ENCODE assay signal across 7 cellular contexts in genomic region chr22:42367980-42368378, GRCh38.
A peak's percentile ranks its signal among the peaks of the same experiment; 100 is the strongest.
DNase-seq lines count a peak whose midpoint lies in the region; ATAC-seq, FAIRE-seq and TF ChIP-seq lines count a peak whose summit lies in the region.

No MANE protein-coding gene starts in this region.

- no peaks in the 10 kb centered on the region for H3K79me2 ChIP-seq in GM23248 (ENCODE audit: insufficient read depth)
- H3K79me2 ChIP-seq in PC-3 (ENCODE audit: low read length) = no peaks in the 10 kb centered on the region

- peaks cover 45% of the 10 kb centered on the region for H3K27me3 ChIP-seq in GM23248 (replicated peaks; ENCODE audit: insufficient read depth)
- H3K27me3 ChIP-seq in PC-3 (ENCODE audit: low read length) = peaks cover 13% of the 10 kb centered on the region; the same call in 1 of the 2 replicates
- peaks cover 0 to 35% (median 4%) of the 10 kb centered on the region in 3 donors for H3K27me3 ChIP-seq in psoas muscle (ENCODE audit: insufficient read depth in 3 of 3, low read length in 2 of 3)

- H3K4me3 ChIP-seq in GM23248 (no peak overlapping the region), PC-3 (ENCODE audit: low read length) (peak overlapping the region; percentile 71), foreskin fibroblast (ENCODE audit: low read depth in 1 of 2, low read length in 2 of 2) (peak overlapping the region; percentile 48 to 86), psoas muscle (peak overlapping the region; percentile 74)

- H3K36me3 ChIP-seq in GM23248 (ENCODE audit: low read depth) (no peaks in the 10 kb centered on the region), PC-3 (ENCODE audit: low read depth, low read length) (no peaks in the 10 kb centered on the region), psoas muscle (ENCODE audit: insufficient read depth in 1 of 2, low read depth in 1 of 2) (no peaks in the 10 kb centered on the region)

- no peak for ATAC-seq in PC-3
- ATAC-seq in psoas muscle = no peak
- ATAC-seq in GM21360 (IDR thresholded peaks at IDR 0.05; ENCODE audit: unreplicated experiment) = no peak

- CTCF ChIA-PET in PC-3 (lab: Charles Lee) = interaction anchor here (0.9 to 1.2 kb wide), 2 partner anchors 76 kb away, joined by 3 to 5 read pairs; no protein-coding TSS in a partner anchor

- no peak overlapping the region for H3K9ac ChIP-seq in GM23248
- no peak overlapping the region for H3K9ac ChIP-seq in PC-3 (ENCODE audit: low read length)

- no peaks in the 10 kb centered on the region for H3K9me2 ChIP-seq in GM23248 (ENCODE audit: insufficient read depth)
- H3K9me2 ChIP-seq in PC-3 (replicated peaks; ENCODE audit: low read length) = no peaks in the 10 kb centered on the region

- DNase-seq in GM23248 = peak; percentile 14
- peak; percentile 4 for DNase-seq in PC-3
- no peak for DNase-seq in foreskin fibroblast
- DNase-seq in psoas muscle = peak in 1 of 2 donors; percentile 37
- no peak for DNase-seq in GM12891 (ENCODE audit: insufficient read length, low spot score)
- no peak for DNase-seq in OCI-M1 (lab: John Stamatoyannopoulos, UW)

- POLR2A ChIA-PET in PC-3 (lab: Charles Lee; ENCODE audit: unreplicated experiment) = no interaction called here

- H3K27ac ChIP-seq in GM23248 (no peak overlapping the region), PC-3 (ENCODE audit: low read length) (no peak overlapping the region), psoas muscle (no peak overlapping the region)

- WGBS in GM23248 (ENCODE audit: low coverage in 1 of 2, low lambda C conversion rate in 2 of 2, missing lambda C conversion rate in 2 of 2), 2 experiments = 3 to 5% methylated on average over 11 of the region's 11 CpGs
- 15 to 16% (median 16%) methylated on average over 11 of the region's 11 CpGs for WGBS in psoas muscle, 3 donors

- no peak for FAIRE-seq in GM12891 (lab: Jason Lieb, UNC)

- H3K4me2 ChIP-seq in GM23248 (ENCODE audit: unreplicated experiment) (peak overlapping the region; percentile 77), PC-3 (ENCODE audit: low read length) (peak overlapping the region; percentile 93)

- in situ Hi-C loops in GM23248 (cut with MboI) = no loop called here

- H3F3A ChIP-seq in GM23248 (ENCODE audit: insufficient read depth) (no peaks in the 10 kb centered on the region; the same call in 1 of the 2 replicates), PC-3 (ENCODE audit: low read length, unreplicated experiment) (no peaks in the 10 kb centered on the region)

- H3K9me3 ChIP-seq in GM23248 (ENCODE audit: low read depth) = no peaks in the 10 kb centered on the region
- H3K9me3 ChIP-seq in PC-3 (ENCODE audit: low read length) = no peaks in the 10 kb centered on the region
- no peaks in the 10 kb centered on the region for H3K9me3 ChIP-seq in psoas muscle

- peaks cover 16% of the 10 kb centered on the region for H3K4me1 ChIP-seq in GM23248 (ENCODE audit: insufficient read depth)
- peaks cover 11% of the 10 kb centered on the region for H3K4me1 ChIP-seq in PC-3 (ENCODE audit: insufficient read depth, low read length)
- peaks cover 14% of the 10 kb centered on the region for H3K4me1 ChIP-seq in psoas muscle

- H2AFZ ChIP-seq in GM23248 (no peak overlapping the region), PC-3 (ENCODE audit: low read length) (peak overlapping the region; percentile 87)

- TF ChIP-seq CTCF in PC-3 (conservative IDR thresholded peaks at IDR 0.05; ENCODE audit: low read depth, low read length) (no peak), foreskin fibroblast (IDR thresholded peaks at IDR 0.05; ENCODE audit: low read depth, low read length) (no peak), psoas muscle (IDR thresholded peaks at IDR 0.05) (no peak)

- BruUV-seq in PC-3 (replicated peaks; lab: Mats Ljungman, UMichigan) = no TSS peak

- intact Hi-C loops in PC-3 (cut with micrococcal nuclease) (no loop called here), psoas muscle (cut with DNase I) (no loop called here)

- TF ChIP-seq POLR2A in GM12891 (IDR thresholded peaks at IDR 0.05; ENCODE audit: low read depth, low read length) = no peak

- H4K20me1 ChIP-seq in GM23248 (ENCODE audit: insufficient read depth) = no peaks in the 10 kb centered on the region
- no peaks in the 10 kb centered on the region for H4K20me1 ChIP-seq in PC-3 (ENCODE audit: low read length)

TF ChIP-seq in GM12891, 5 proteins besides CTCF, POLR2A, EP300 and RAD21:
- no peak for TF ChIP-seq POLR2AphosphoS5 (IDR thresholded peaks at IDR 0.05; ENCODE audit: low read depth, low read length)
- no peak for TF ChIP-seq SPI1 (IDR thresholded peaks at IDR 0.05; ENCODE audit: low read depth, low read length)
- no peak for TF ChIP-seq PAX5 (IDR thresholded peaks at IDR 0.05; ENCODE audit: insufficient read depth, low read length, severe bottlenecking)
- TF ChIP-seq POU2F2 (IDR thresholded peaks at IDR 0.05; ENCODE audit: low read depth, low read length) = no peak
- TF ChIP-seq TAF1 (IDR thresholded peaks at IDR 0.05; ENCODE audit: low read depth, low read length) = no peak

Comparison
In these comparisons a context has a peak if more than half of its experiments do, and no peak if none do; other contexts are left out.
1. DNase-seq: peak in GM23248 (single experiment) and PC-3 (single experiment); none in foreskin fibroblast (0 of 2), GM12891 (single experiment) and OCI-M1 (single experiment).